In genomic region chr7:140640060-140640611, GRCh38 we compare ENCODE assay signal across 1 cellular context.
TF ChIP-seq lines count a peak whose summit lies in the region.

No MANE protein-coding gene starts in this region.

TF ChIP-seq in HEK293, 187 proteins besides CTCF, POLR2A, EP300 and RAD21 (continued from another document and continues in another):
- TF ChIP-seq PRDM2 (tag by site-specific recombination; IDR thresholded peaks at IDR 0.05; ENCODE audit: borderline replicate concordance) (no peak), ZNF169 (tag by site-specific recombination; IDR thresholded peaks at IDR 0.05) (no peak), ZBTB10 (tag by site-specific recombination; IDR thresholded peaks at IDR 0.05) (peak; percentile 72), ZFP69B (tag by site-specific recombination; IDR thresholded peaks at IDR 0.05) (peak; percentile 77), ZNF530 (tag by site-specific recombination; IDR thresholded peaks at IDR 0.05; ENCODE audit: low read depth) (no peak), ZNF658 (tag by site-specific recombination; IDR thresholded peaks at IDR 0.05) (no peak), ZNF274 (IDR thresholded peaks at IDR 0.05; ENCODE audit: low read length) (no peak), ZNF274 (tag by site-specific recombination; IDR thresholded peaks at IDR 0.05; ENCODE audit: borderline replicate concordance) (no peak), ZNF544 (tag by site-specific recombination; IDR thresholded peaks at IDR 0.05) (no peak), WT1 (tag by site-specific recombination; IDR thresholded peaks at IDR 0.05) (0 out of 2 replicates have a peak, but pooled peaks have one; percentile 41), ZBTB49 (tag by site-specific recombination; IDR thresholded peaks at IDR 0.05; ENCODE audit: low read depth) (no peak), ZNF776 (tag by site-specific recombination; IDR thresholded peaks at IDR 0.05; ENCODE audit: borderline replicate concordance) (no peak), ZFP3 (tag by site-specific recombination; IDR thresholded peaks at IDR 0.05; ENCODE audit: low read depth) (no peak), ZNF621 (tag by site-specific recombination; IDR thresholded peaks at IDR 0.05) (no peak), ZNF692 (tag by site-specific recombination; IDR thresholded peaks at IDR 0.05) (peak; percentile 76), ZNF677 (tag by site-specific recombination; IDR thresholded peaks at IDR 0.05) (no peak), ZSCAN16 (tag by site-specific recombination; IDR thresholded peaks at IDR 0.05) (no peak), PBX3 (CRISPR knock-in tag; IDR thresholded peaks at IDR 0.05) (no peak), ZNF341 (tag by site-specific recombination; IDR thresholded peaks at IDR 0.05; ENCODE audit: low read depth) (no peak), FEZF1 (tag by site-specific recombination; IDR thresholded peaks at IDR 0.05) (no peak), ZNF10 (tag by site-specific recombination; IDR thresholded peaks at IDR 0.05) (no peak), ZNF629 (tag by site-specific recombination; IDR thresholded peaks at IDR 0.05) (no peak), ZNF426 (tag by site-specific recombination; IDR thresholded peaks at IDR 0.05) (no peak), BCL11A (tag by site-specific recombination; IDR thresholded peaks at IDR 0.05; ENCODE audit: low read depth) (no peak), ZNF654 (tag by site-specific recombination; IDR thresholded peaks at IDR 0.05; ENCODE audit: low read depth) (no peak), SCRT2 (tag by site-specific recombination; IDR thresholded peaks at IDR 0.05) (no peak), ZSCAN18 (tag by site-specific recombination; IDR thresholded peaks at IDR 0.05) (no peak), ZNF518A (tag by site-specific recombination; conservative IDR thresholded peaks at IDR 0.05; ENCODE audit: low read depth) (no peak), ZNF777 (tag by site-specific recombination; IDR thresholded peaks at IDR 0.05; ENCODE audit: borderline replicate concordance) (peak; percentile 98), TSHZ1 (tag by site-specific recombination; IDR thresholded peaks at IDR 0.05; ENCODE audit: borderline replicate concordance) (no peak), TRIM28 (IDR thresholded peaks at IDR 0.05; ENCODE audit: borderline replicate concordance, low read length) (no peak), KLF16 (tag by site-specific recombination; IDR thresholded peaks at IDR 0.05) (peak; percentile 82)
